Comparison of ENCODE assay signal across 1 cellular context in genomic region chr21:29082416-29082815, GRCh38.
TF ChIP-seq lines count a peak whose summit lies in the region.

No MANE protein-coding gene starts in this region.

TF ChIP-seq in HCT116, 20 proteins besides CTCF, POLR2A, EP300 and RAD21:
- TF ChIP-seq ATF3 (IDR thresholded peaks at IDR 0.05): no peak
- no peak for TF ChIP-seq SRF (IDR thresholded peaks at IDR 0.05; ENCODE audit: low read depth)
- TF ChIP-seq POLR2AphosphoS5 (IDR thresholded peaks at IDR 0.05; ENCODE audit: low read depth, low read length): no peak
- TF ChIP-seq EGR1 (IDR thresholded peaks at IDR 0.05; ENCODE audit: low read depth): no peak
- TF ChIP-seq SIN3A (IDR thresholded peaks at IDR 0.05; ENCODE audit: low read depth): no peak
- no peak for TF ChIP-seq CEBPB (IDR thresholded peaks at IDR 0.05; ENCODE audit: low read depth)
- no peak for TF ChIP-seq TCF7L2 (IDR thresholded peaks at IDR 0.05; ENCODE audit: borderline replicate concordance, extremely low read depth, insufficient read depth, insufficient read length)
- no peak for TF ChIP-seq JUND (IDR thresholded peaks at IDR 0.05)
- TF ChIP-seq REST (IDR thresholded peaks at IDR 0.05; ENCODE audit: low read depth): no peak
- TF ChIP-seq YY1 (IDR thresholded peaks at IDR 0.05; ENCODE audit: extremely low read depth, insufficient replicate concordance, low read depth, low read length): no peak
- no peak for TF ChIP-seq ZFX (IDR thresholded peaks at IDR 0.05)
- TF ChIP-seq CBX3 (IDR thresholded peaks at IDR 0.05; ENCODE audit: low read depth): no peak
- TF ChIP-seq MAX (IDR thresholded peaks at IDR 0.05): no peak
- TF ChIP-seq ZBTB33 (IDR thresholded peaks at IDR 0.05; ENCODE audit: extremely low read depth, insufficient replicate concordance, low read length): no peak
- TF ChIP-seq EZH2phosphoT487 (IDR thresholded peaks at IDR 0.05; ENCODE audit: borderline replicate concordance): no peak
- TF ChIP-seq ZNF274 (IDR thresholded peaks at IDR 0.05; ENCODE audit: low read depth, low read length): no peak
